Comparison of ENCODE assay signal across 8 cellular contexts in the genomic region with DNA sequence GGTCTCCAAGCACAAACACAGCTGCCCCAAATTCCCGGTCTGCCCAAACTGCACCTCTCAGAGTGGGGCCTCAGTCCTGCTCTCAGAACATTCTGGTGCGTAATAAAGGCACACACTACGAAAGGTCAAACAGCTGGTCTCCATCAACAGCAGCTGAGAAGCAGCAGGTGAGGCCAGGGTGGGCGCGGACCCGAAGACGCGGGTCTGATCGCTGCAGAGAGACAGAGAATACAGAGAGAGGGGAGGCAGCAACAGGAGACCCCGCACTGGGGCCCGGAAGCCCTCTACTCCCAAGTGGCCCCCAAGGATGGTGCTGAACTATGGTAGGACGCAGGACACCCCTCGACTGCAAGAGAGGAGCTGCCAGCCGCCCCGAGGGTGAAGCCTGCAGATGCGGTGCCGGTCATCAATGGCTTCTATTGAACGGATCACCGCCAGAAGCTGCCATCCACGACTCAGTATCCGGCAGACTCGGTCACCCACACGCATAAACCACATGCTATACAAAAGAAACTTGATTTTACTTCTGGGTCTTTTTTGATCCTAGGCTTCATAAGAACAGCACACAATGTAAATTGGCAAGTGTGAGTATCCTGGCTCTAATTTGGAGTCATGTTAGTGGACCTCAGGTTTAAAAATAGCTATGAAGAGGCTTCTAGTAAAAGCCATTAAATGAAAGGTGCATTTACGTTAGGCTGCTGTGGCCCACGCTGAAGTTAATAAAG. TPM values are rescaled to one million over a fixed set of nuclear protein-coding genes. Genes with fewer than 3 reads are reported as not detected.
DNase-seq lines count a peak whose midpoint lies in the region; ATAC-seq and TF ChIP-seq lines count a peak whose summit lies in the region.

No MANE protein-coding gene starts in this region.

- H2AFZ ChIP-seq in GM23248 (no peak overlapping the region), MM.1S (ENCODE audit: low read length) (no peak overlapping the region)

- H3K9me3 ChIP-seq in CD4-positive, alpha-beta memory T cell (ENCODE audit: control insufficient read depth in 1 of 2, low read length in 2 of 2): no peaks in the 10 kb centered on the region
- H3K9me3 ChIP-seq in GM23248 (ENCODE audit: low read depth): no peaks in the 10 kb centered on the region
- H3K9me3 ChIP-seq in ovary: no peaks in the 10 kb centered on the region
- no peaks in the 10 kb centered on the region for H3K9me3 ChIP-seq in MM.1S (replicated peaks; ENCODE audit: insufficient read depth, low read length)

- peaks cover 100% of the 10 kb centered on the region for H3K79me2 ChIP-seq in GM23248 (ENCODE audit: insufficient read depth)
- peaks cover 98% of the 10 kb centered on the region for H3K79me2 ChIP-seq in MM.1S (ENCODE audit: low read length)

- peak in 1 of 5 donors; percentile 58 for DNase-seq in CD4-positive, alpha-beta memory T cell
- DNase-seq in GM23248 (peak; percentile 34), natural killer cell (no peak), ovary (no peak), NCI-H82 treated with DMSO at 0.1 percent for 48 hours (lab: John Stamatoyannopoulos, UW; ENCODE audit: unreplicated experiment) (no peak), GOT3 (lab: John Stamatoyannopoulos, UW) (no peak), MM.1S (no peak)
- DNase-seq in activated naive CD8-positive, alpha-beta T cell treated with anti-CD3 and anti-CD28 coated beads for 36 hours: no peak

- ATAC-seq in natural killer cell: peak in 1 of 3 donors; percentile 74

- TF ChIP-seq CTCF in natural killer cell (IDR thresholded peaks at IDR 0.05) (no peak), ovary (IDR thresholded peaks at IDR 0.05) (no peak), MM.1S (IDR thresholded peaks at IDR 0.05; ENCODE audit: low read length) (no peak)

- no peak for TF ChIP-seq POLR2A in ovary (IDR thresholded peaks at IDR 0.05)

- H3K9ac ChIP-seq in GM23248: peak overlapping the region; percentile 58
- H3K9ac ChIP-seq in MM.1S (ENCODE audit: low read length): no peak overlapping the region

- H3K36me3 ChIP-seq in CD4-positive, alpha-beta memory T cell (ENCODE audit: insufficient read depth, low read length): no peaks in the 10 kb centered on the region
- H3K36me3 ChIP-seq in GM23248 (ENCODE audit: low read depth): no peaks in the 10 kb centered on the region
- H3K36me3 ChIP-seq in ovary: no peaks in the 10 kb centered on the region
- no peaks in the 10 kb centered on the region for H3K36me3 ChIP-seq in MM.1S (replicated peaks; ENCODE audit: insufficient read depth, low read length)

- CTCF ChIA-PET in CD4-positive, alpha-beta memory T cell (lab: Charles Lee; ENCODE audit: partially characterized antibody): interaction anchor here (0.9 to 1.1 kb wide), 2 partner anchors 22 to 97 kb away, joined by 3 to 4 read pairs; no protein-coding TSS in a partner anchor

- peak overlapping the region; percentile 36 for H3K27ac ChIP-seq in CD4-positive, alpha-beta memory T cell (ENCODE audit: low read depth, low read length)
- H3K27ac ChIP-seq in GM23248 (peak overlapping the region; percentile 64; the same call in 1 of the 2 replicates), ovary (peak overlapping the region in 1 of 2 donors; percentile 19), MM.1S (ENCODE audit: low read length) (no peak overlapping the region)

- peaks cover 94% of the 10 kb centered on the region for H3K4me1 ChIP-seq in CD4-positive, alpha-beta memory T cell (ENCODE audit: insufficient read depth, low read length)
- H3K4me1 ChIP-seq in GM23248 (ENCODE audit: insufficient read depth) (peaks cover 59% of the 10 kb centered on the region), ovary (ENCODE audit: insufficient read depth) (peaks cover 15% of the 10 kb centered on the region), MM.1S (ENCODE audit: low read length) (peaks cover 17% of the 10 kb centered on the region)

- POLR2A ChIA-PET in CD4-positive, alpha-beta memory T cell (lab: Charles Lee; ENCODE audit: partially characterized antibody): interaction anchor here (0.8 to 3.0 kb wide), 8 partner anchors 14 to 59 kb away, joined by 3 to 13 read pairs (median 4); no protein-coding TSS in a partner anchor

- H3K27ac Mint-ChIP-seq in CD4-positive, alpha-beta memory T cell: peak overlapping the region; percentile 59 to 93 (median 84)
- peak overlapping the region; percentile 76 for H3K27ac Mint-ChIP-seq in activated naive CD8-positive, alpha-beta T cell treated with anti-CD3 and anti-CD28 coated beads for 36 hours
- peak overlapping the region; percentile 67 to 80 for H3K27ac Mint-ChIP-seq in natural killer cell

- no peak for TF ChIP-seq EP300 in ovary (IDR thresholded peaks at IDR 0.05)

- 0 out of 2 replicates have a peak, but pooled peaks cover 2% of the 10 kb centered on the region for H4K20me1 ChIP-seq in GM23248 (ENCODE audit: insufficient read depth)
- H4K20me1 ChIP-seq in MM.1S (ENCODE audit: insufficient read depth, low read length): peaks cover 53% of the 10 kb centered on the region

- peak overlapping the region in 1 of 2 donors; percentile 17 for H3K4me3 ChIP-seq in CD4-positive, alpha-beta memory T cell (ENCODE audit: low read length in 2 of 2)
- H3K4me3 ChIP-seq in GM23248 (peak overlapping the region; percentile 4), ovary (no peak overlapping the region), MM.1S (ENCODE audit: low read length) (no peak overlapping the region)

- H3K4me1 Mint-ChIP-seq in CD4-positive, alpha-beta memory T cell: peaks cover 75 to 98% (median 88%) of the 10 kb centered on the region in 4 donors
- peaks cover 88% of the 10 kb centered on the region for H3K4me1 Mint-ChIP-seq in activated naive CD8-positive, alpha-beta T cell treated with anti-CD3 and anti-CD28 coated beads for 36 hours
- H3K4me1 Mint-ChIP-seq in natural killer cell: peaks cover 72 to 75% of the 10 kb centered on the region in 2 donors

- intact Hi-C loops in CD4-positive, alpha-beta memory T cell (cut with micrococcal nuclease): no loop called here
- intact Hi-C loops in natural killer cell (cut with micrococcal nuclease) (no loop called here), ovary (cut with DNase I) (no loop called here)

- H3F3A ChIP-seq in GM23248 (ENCODE audit: insufficient read depth) (peaks cover 36% of the 10 kb centered on the region), MM.1S (ENCODE audit: insufficient read depth, low read length) (peaks cover 10% of the 10 kb centered on the region)

- 42 to 46% methylated on average over 25 of the region's 25 CpGs for WGBS in GM23248 (ENCODE audit: low coverage in 1 of 2, low lambda C conversion rate in 2 of 2, missing lambda C conversion rate in 2 of 2), 2 experiments
- 81 to 86% (median 83%) methylated on average over 25 of the region's 25 CpGs for WGBS in ovary, 3 donors

- H3K9me3 Mint-ChIP-seq in CD4-positive, alpha-beta memory T cell: no peaks in the 10 kb centered on the region
- no peaks in the 10 kb centered on the region for H3K9me3 Mint-ChIP-seq in activated naive CD8-positive, alpha-beta T cell treated with anti-CD3 and anti-CD28 coated beads for 36 hours
- H3K9me3 Mint-ChIP-seq in natural killer cell: no peaks in the 10 kb centered on the region

- peak overlapping the region; percentile 68 to 86 (median 81) for H3K4me3 Mint-ChIP-seq in CD4-positive, alpha-beta memory T cell
- H3K4me3 Mint-ChIP-seq in activated naive CD8-positive, alpha-beta T cell treated with anti-CD3 and anti-CD28 coated beads for 36 hours: peak overlapping the region; percentile 71
- peak overlapping the region; percentile 78 for H3K4me3 Mint-ChIP-seq in natural killer cell

- H3K4me2 ChIP-seq in GM23248 (ENCODE audit: unreplicated experiment) (peak overlapping the region; percentile 71), MM.1S (ENCODE audit: low read depth, low read length) (no peak overlapping the region)

- no peaks in the 10 kb centered on the region for H3K27me3 Mint-ChIP-seq in CD4-positive, alpha-beta memory T cell
- no peaks in the 10 kb centered on the region for H3K27me3 Mint-ChIP-seq in activated naive CD8-positive, alpha-beta T cell treated with anti-CD3 and anti-CD28 coated beads for 36 hours
- no peaks in the 10 kb centered on the region for H3K27me3 Mint-ChIP-seq in natural killer cell (ENCODE audit: low read depth in 2 of 2)

- no peaks in the 10 kb centered on the region for H3K27me3 ChIP-seq in CD4-positive, alpha-beta memory T cell (ENCODE audit: insufficient read depth, low read length)
- no peaks in the 10 kb centered on the region for H3K27me3 ChIP-seq in GM23248 (replicated peaks; ENCODE audit: insufficient read depth)
- H3K27me3 ChIP-seq in ovary: no peaks in the 10 kb centered on the region
- no peaks in the 10 kb centered on the region for H3K27me3 ChIP-seq in MM.1S (replicated peaks; ENCODE audit: insufficient read depth, low read length)

- in situ Hi-C loops in GM23248 (cut with MboI): no loop called here

- H3K9me2 ChIP-seq in GM23248 (ENCODE audit: insufficient read depth) (no peaks in the 10 kb centered on the region), MM.1S (replicated peaks; ENCODE audit: insufficient read depth, low read length) (no peaks in the 10 kb centered on the region)

- peaks cover 13 to 30% of the 10 kb centered on the region in 2 donors for H3K36me3 Mint-ChIP-seq in CD4-positive, alpha-beta memory T cell
- peaks cover 35% of the 10 kb centered on the region for H3K36me3 Mint-ChIP-seq in activated naive CD8-positive, alpha-beta T cell treated with anti-CD3 and anti-CD28 coated beads for 36 hours
- H3K36me3 Mint-ChIP-seq in natural killer cell: no peaks in the 10 kb centered on the region

RNA-seq across cellular contexts. Expression of a gene that starts 33.4 kb away (rescaled TPM):
- total RNA-seq in CD4-positive, alpha-beta memory T cell: 100 to 1,000 TPM; 146 to 147 TPM
- 10 to 100 TPM; 24.2 to 89.4 TPM for polyA plus RNA-seq in CD4-positive, alpha-beta memory T cell
- 56.7 and 72.4 TPM in 2 replicates for total RNA-seq in GM23248 (2014; rRNA removed; shearing (Covaris generic))
- 10.8 and 11.1 TPM in 2 replicates for polyA plus RNA-seq in GM23248 (2016; fragmentation: Nextera tagmentation; extraction: Ambion mirVana)
- total RNA-seq in activated naive CD8-positive, alpha-beta T cell treated with anti-CD3 and anti-CD28 coated beads for 36 hours: 100 to 1,000 TPM; 129 TPM
- 10 to 100 TPM; 64.5 to 78.4 (median 70.4) TPM for total RNA-seq in natural killer cell
- 10 to 100 TPM; 34.0 to 73.1 (median 60.6) TPM for total RNA-seq in ovary
- 100 to 1,000 TPM in 1 of 2 donors, 10 to 100 TPM in 1; 46.4 to 153 TPM for polyA plus RNA-seq in ovary
